Comparison of ENCODE assay signal across 21 cellular contexts in the genomic region with DNA sequence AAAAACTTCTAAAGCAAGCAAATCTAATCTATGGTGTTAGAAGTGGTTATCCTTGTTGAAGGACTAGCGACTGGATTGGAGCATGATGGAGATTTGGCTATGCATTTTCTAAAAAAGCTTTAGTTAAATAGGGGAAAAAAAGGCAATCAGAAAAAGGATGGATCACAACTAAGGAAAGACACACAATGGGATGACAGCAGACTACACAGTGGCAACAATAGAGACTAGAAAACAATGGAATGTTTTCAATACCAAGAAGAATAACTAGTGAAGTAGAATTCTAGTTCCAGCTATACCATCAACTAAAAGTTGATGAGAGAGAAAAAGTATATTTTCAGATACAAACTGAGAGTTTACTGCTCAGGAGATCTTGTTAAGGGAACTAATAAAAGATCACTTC.
"Had no signal": no experiment of that assay in that cellular context is flagged by ENCODE, and none has a peak within 500 bp of the region (broad histone marks: within the 10 kb centered on the region; RNA-seq: fewer than 3 reads in every experiment).

No MANE protein-coding gene starts in this region.

- H3K4me1 ChIP-seq: SJSA1 had no signal

- H3K27me3 ChIP-seq: SJSA1 had no signal

- H3K36me3 ChIP-seq: SJSA1 had no signal

- H3K27ac ChIP-seq: SJSA1, SK-N-MC had no signal

- FAIRE-seq: RCC 7860 had no signal

- DNase-seq: KBM-7, MV-4-11, NCI-H1048, NCI-H1105, NCI-H1436 treated with DMSO at 0.1 percent for 48 hours, NCI-H1694 treated with DMSO at 0.1 percent for 48 hours, NCI-H1930, NCI-H2081, NCI-H2171, NCI-H226, NCI-H446, NCI-H510A, NCI-H524 treated with DMSO at 0.1 percent for 48 hours, NCI-H69, NCI-H774, Right ventricle myocardium superior, RPMI8226, SIG-M5 had no signal

- H3K4me3 ChIP-seq: SJSA1, SK-N-MC had no signal
